8 cellular contexts compared by ENCODE assay signal in genomic region chr3:180680097-180680430, GRCh38. TPM values are rescaled to one million over a fixed set of nuclear protein-coding genes. Genes with fewer than 3 reads are reported as not detected.
A peak's percentile ranks its signal among the peaks of the same experiment; 100 is the strongest.
DNase-seq lines count a peak whose midpoint lies in the region; ATAC-seq and TF ChIP-seq lines count a peak whose summit lies in the region.

No MANE protein-coding gene starts in this region.

- peak; percentile 74 for TF ChIP-seq CTCF in glutamatergic neuron (IDR thresholded peaks at IDR 0.05; ENCODE audit: partially characterized antibody, unreplicated experiment)

- H3K36me3 Mint-ChIP-seq in activated T-cell treated with anti-CD3 and anti-CD28 coated beads, Interleukin-2, amount 50 U/mL, for 72 hours (ENCODE audit: insufficient read depth in 2 of 2) = no peaks in the 10 kb centered on the region
- H3K36me3 Mint-ChIP-seq in glutamatergic neuron (ENCODE audit: unreplicated experiment) = no peaks in the 10 kb centered on the region

- peaks cover 15% of the 10 kb centered on the region for H3K4me1 Mint-ChIP-seq in activated T-cell treated with anti-CD3 and anti-CD28 coated beads, Interleukin-2, amount 50 U/mL, for 72 hours (ENCODE audit: low read depth)
- no peaks in the 10 kb centered on the region for H3K4me1 Mint-ChIP-seq in glutamatergic neuron (ENCODE audit: low read depth, unreplicated experiment)

- DNase-seq in AG08395 (ENCODE audit: low spot score) (peak; percentile 13), NCI-H2081 treated with DMSO at 0.1 percent for 48 hours (lab: John Stamatoyannopoulos, UW) (peak; percentile 83), glutamatergic neuron (no peak), pons (ENCODE audit: low spot score) (peak; percentile 54), islet precursor cell (no peak)
- peak in 1 of 2 donors; percentile 28 for DNase-seq in activated T-cell treated with anti-CD3 and anti-CD28 coated beads, Interleukin-2, amount 50 U/mL, for 72 hours

- H3K4me3 Mint-ChIP-seq in activated T-cell treated with anti-CD3 and anti-CD28 coated beads, Interleukin-2, amount 50 U/mL, for 72 hours = peak overlapping the region; percentile 91 to 97
- H3K4me3 Mint-ChIP-seq in glutamatergic neuron (ENCODE audit: unreplicated experiment) = peak overlapping the region; percentile 98

- H3K27ac Mint-ChIP-seq in activated T-cell treated with anti-CD3 and anti-CD28 coated beads, Interleukin-2, amount 50 U/mL, for 72 hours = no peak overlapping the region
- H3K27ac Mint-ChIP-seq in glutamatergic neuron (ENCODE audit: unreplicated experiment) = peak overlapping the region; percentile 23

- ATAC-seq in GM18520 (IDR thresholded peaks at IDR 0.05; ENCODE audit: unreplicated experiment) = peak; percentile 22
- ATAC-seq in HG02981 (IDR thresholded peaks at IDR 0.05; ENCODE audit: unreplicated experiment) = peak; percentile 42
- ATAC-seq in activated T-cell treated with anti-CD3 and anti-CD28 coated beads, Interleukin-2, amount 50 U/mL, for 72 hours (replicated peaks in 1 of 2) = peak; percentile 51 to 62

- H3K9me3 Mint-ChIP-seq in activated T-cell treated with anti-CD3 and anti-CD28 coated beads, Interleukin-2, amount 50 U/mL, for 72 hours = no peaks in the 10 kb centered on the region
- H3K9me3 Mint-ChIP-seq in glutamatergic neuron (ENCODE audit: unreplicated experiment) = peaks cover 4% of the 10 kb centered on the region

- H3K27me3 Mint-ChIP-seq in activated T-cell treated with anti-CD3 and anti-CD28 coated beads, Interleukin-2, amount 50 U/mL, for 72 hours (ENCODE audit: low read depth) = peaks cover 47% of the 10 kb centered on the region
- peaks cover 4% of the 10 kb centered on the region for H3K27me3 Mint-ChIP-seq in glutamatergic neuron (ENCODE audit: unreplicated experiment)

RNA-seq across cellular contexts. Expression of gene CCDC39, which starts 0.8 kb away (rescaled TPM):
- total RNA-seq in activated T-cell treated with anti-CD3 and anti-CD28 coated beads, Interleukin-2, amount 50 U/mL, for 72 hours = not detected
- total RNA-seq in glutamatergic neuron (ENCODE audit: unreplicated experiment) = not detected

Comparison
In these comparisons a context has a peak if more than half of its experiments do, and no peak if none do; other contexts are left out.
1. DNase-seq: peak in AG08395 (single experiment), NCI-H2081 treated with DMSO at 0.1 percent for 48 hours (single experiment) and pons (single experiment); none in glutamatergic neuron (single experiment) and islet precursor cell (single experiment).
2. Peak in every context shown above with its lines, with median percentiles within 50 percentile points of each other: ATAC-seq.